ENCODE assay signal across 8 cellular contexts in the genomic region with DNA sequence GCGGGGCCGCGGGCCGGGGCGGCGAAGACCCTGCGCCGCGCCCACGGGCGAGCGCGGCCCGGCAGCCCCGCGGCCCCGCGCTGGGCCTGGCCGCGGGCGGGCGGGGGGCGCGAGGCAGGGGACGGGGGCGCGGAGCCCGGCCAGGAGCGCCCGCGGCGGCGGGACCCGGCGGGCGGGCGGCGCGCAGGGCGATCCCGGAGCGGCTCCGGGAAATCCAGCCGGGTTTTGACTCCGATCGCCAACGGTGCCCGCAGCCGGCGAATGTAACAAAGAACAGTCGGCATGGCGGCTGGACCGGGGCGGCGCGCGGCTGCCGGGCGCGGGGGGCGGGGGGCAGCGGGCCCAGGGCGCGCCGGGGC. TPM values are rescaled to one million over a fixed set of nuclear protein-coding genes. Genes with fewer than 3 reads are reported as not detected.
A peak's percentile ranks its signal among the peaks of the same experiment; 100 is the strongest.
DNase-seq lines count a peak whose midpoint lies in the region; ATAC-seq and TF ChIP-seq lines count a peak whose summit lies in the region.

No MANE protein-coding gene starts in this region.

- intact Hi-C loops in ovary (cut with DNase I): loop anchor here in 2 of 4 donors (5.0 to 10.0 kb wide), 2 partner anchors 64 to 128 kb away; no protein-coding TSS in a partner anchor
- intact Hi-C loops in thyroid gland (cut with DNase I): no loop called here

- TF ChIP-seq POLR2A in ovary (IDR thresholded peaks at IDR 0.05): no peak
- no peak for TF ChIP-seq POLR2A in thyroid gland (IDR thresholded peaks at IDR 0.05)

- H3K27ac ChIP-seq in SJCRH30 (no peak overlapping the region), ovary (no peak overlapping the region), thyroid gland (peak overlapping the region in 1 of 3 donors; percentile 67)

- H3K36me3 ChIP-seq in SJCRH30: no peaks in the 10 kb centered on the region
- H3K36me3 ChIP-seq in ovary: no peaks in the 10 kb centered on the region
- H3K36me3 ChIP-seq in thyroid gland: no peaks in the 10 kb centered on the region

- no peak for TF ChIP-seq RAD21 in Ishikawa (IDR thresholded peaks at IDR 0.05; ENCODE audit: low read depth)

- TF ChIP-seq EP300 in Ishikawa (IDR thresholded peaks at IDR 0.05; ENCODE audit: borderline replicate concordance): no peak
- TF ChIP-seq EP300 in ovary (IDR thresholded peaks at IDR 0.05): no peak

- peaks cover 8% of the 10 kb centered on the region for H3K4me1 ChIP-seq in SJCRH30
- H3K4me1 ChIP-seq in ovary (ENCODE audit: insufficient read depth): peaks cover 7% of the 10 kb centered on the region
- H3K4me1 ChIP-seq in thyroid gland: peaks cover 6 to 10% of the 10 kb centered on the region in 2 donors

- H3K4me3 ChIP-seq in SJCRH30 (peak overlapping the region; percentile 87), ovary (peak overlapping the region; percentile 80), thyroid gland (replicated peaks in 1 of 3) (peak overlapping the region in 1 of 3 donors; percentile 70)

- DNase-seq in DMS53 (lab: John Stamatoyannopoulos, UW) (peak; percentile 90), SJCRH30 (peak; percentile 80 to 81), glomerular visceral epithelial cell (ENCODE audit: extremely low spot score) (peak; percentile 72), ovary (peak; percentile 78 to 87 (median 85)), thyroid gland (peak; percentile 76 to 84)
- peak; percentile 82 for DNase-seq in activated naive CD4-positive, alpha-beta T cell treated with Interleukin-2 at 50 U/mL for 16 hours

- H3K9me3 ChIP-seq in SJCRH30 (replicated peaks) (no peaks in the 10 kb centered on the region), ovary (no peaks in the 10 kb centered on the region), thyroid gland (no peaks in the 10 kb centered on the region)

- peaks cover 3% of the 10 kb centered on the region; the same call in 1 of the 2 replicates for H3K27me3 ChIP-seq in SJCRH30
- H3K27me3 ChIP-seq in ovary: no peaks in the 10 kb centered on the region
- H3K27me3 ChIP-seq in thyroid gland: no peaks in the 10 kb centered on the region

- 0 to 4% (median 0%) methylated on average over 11 to 61 of the region's 65 CpGs for WGBS in ovary, 3 donors
- no CpG with 5 or more reads among the region's 65 CpGs for WGBS in thyroid gland, 2 donors

- ATAC-seq in GM21526 (IDR thresholded peaks at IDR 0.05; ENCODE audit: low FRiP score, unreplicated experiment): peak; percentile 39

- TF ChIP-seq CTCF in ovary (IDR thresholded peaks at IDR 0.05) (no peak), thyroid gland (IDR thresholded peaks at IDR 0.05) (no peak)

TF ChIP-seq in Ishikawa, 13 proteins besides CTCF, POLR2A, EP300 and RAD21:
- no peak for TF ChIP-seq TCF12 (IDR thresholded peaks at IDR 0.05; ENCODE audit: low read depth)
- peak; percentile 61 for TF ChIP-seq YY1 (IDR thresholded peaks at IDR 0.05; ENCODE audit: low read depth)
- 0 out of 2 replicates have a peak, but pooled peaks have one; percentile 2 for TF ChIP-seq TAF1 (IDR thresholded peaks at IDR 0.05; ENCODE audit: low read depth)
- TF ChIP-seq ZBTB7A (IDR thresholded peaks at IDR 0.05; ENCODE audit: low read depth): no peak
- TF ChIP-seq FOXM1 (IDR thresholded peaks at IDR 0.05; ENCODE audit: borderline replicate concordance, low read depth): no peak
- no peak for TF ChIP-seq MAX (IDR thresholded peaks at IDR 0.05)

RNA-seq across cellular contexts. Expression of gene PRDM15, which starts 0.3 kb away (rescaled TPM):
- total RNA-seq in SJCRH30 (2014; rRNA removed; shearing (Covaris generic)): 5.6 and 6.1 TPM in 2 replicates
- total RNA-seq in ovary (10 to 100 TPM in 1 of 7 donors, 1 to 10 TPM in 6; 5.2 to 10.9 (median 6.0) TPM), thyroid gland (10 to 100 TPM in 1 of 4 donors, 1 to 10 TPM in 3; 4.7 to 12.3 (median 7.3) TPM)
- 1 to 10 TPM; 2.0 to 2.2 TPM for polyA plus RNA-seq in ovary
